Comparison of ENCODE assay signal across 18 cellular contexts in genomic region chr2:45011621-45012602, GRCh38. TPM values are rescaled to one million over a fixed set of nuclear protein-coding genes. Genes with fewer than 3 reads are reported as not detected.
DNase-seq lines count a peak whose midpoint lies in the region; ATAC-seq, FAIRE-seq and TF ChIP-seq lines count a peak whose summit lies in the region.
"Had no signal": no experiment of that assay in that cellular context is flagged by ENCODE, and none has a peak within 500 bp of the region (broad histone marks: within the 10 kb centered on the region; RNA-seq: fewer than 3 reads in every experiment).

No MANE protein-coding gene starts in this region.

- POLR2A ChIA-PET in H1 (lab: Charles Lee; ENCODE audit: partially characterized antibody): interaction anchor here (1.2 to 2.7 kb wide), 7 partner anchors 8 to 158 kb away, joined by 3 to 20 read pairs (median 6); no protein-coding TSS in a partner anchor

- peaks cover 12% of the 10 kb centered on the region for H3K23me2 ChIP-seq in H1 (ENCODE audit: low read depth, low read length)

- H3K4me3 ChIP-seq in right cardiac atrium (ENCODE audit: low read length) (no peak overlapping the region), H1 (ENCODE audit: extremely low read depth in 1 of 4, insufficient read depth in 2 of 4, low read depth in 3 of 4, low read length in 4 of 4) (no peak overlapping the region), left lung (no peak overlapping the region)

- H3K14ac ChIP-seq in H1 (ENCODE audit: insufficient read length): no peak overlapping the region

- no peak overlapping the region for H3K18ac ChIP-seq in H1 (ENCODE audit: extremely low read depth, low read length)

- H3K4me1 Mint-ChIP-seq in nephron: peaks cover 47% of the 10 kb centered on the region

- DNase-seq in cardiac septum (ENCODE audit: low spot score): peak; percentile 67
- no peak for DNase-seq in right cardiac atrium
- no peak for DNase-seq in H1 (ENCODE audit: low read depth in 1 of 2, low spot score in 2 of 2)
- DNase-seq in left lung: no peak
- no peak for DNase-seq in NAMALWA (ENCODE audit: low spot score)
- DNase-seq: activated CD8-positive, alpha-beta memory T cell treated with anti-CD3 and anti-CD28 coated beads for 24 hours; activated naive CD8-positive, alpha-beta T cell treated with anti-CD3 and anti-CD28 coated beads, Interleukin-2, amount 10 ng/mL, durations not matched to agents 7 days and 5 days; DMS79; dorsolateral prefrontal cortex; NCI-H1092 treated with DMSO at 0.1 percent for 48 hours; NCI-H526 treated with DMSO at 0.1 percent for 48 hours; Right ventricle myocardium superior had no signal

- H3K9ac ChIP-seq in H1 (replicated peaks in 1 of 4; ENCODE audit: extremely low read depth in 1 of 4, low read depth in 3 of 4, low read length in 3 of 4): no peak overlapping the region

- H3K27me3 ChIP-seq in right cardiac atrium (ENCODE audit: control insufficient read depth, insufficient read depth) (no peaks in the 10 kb centered on the region), H1 (replicated peaks in 1 of 4; ENCODE audit: control insufficient read depth in 3 of 4, extremely low read depth in 1 of 4, insufficient read depth in 3 of 4, low read length in 3 of 4) (peaks cover 51 to 73% (median 69%) of the 10 kb centered on the region in 4 experiments), left lung (peaks cover 75 to 100% of the 10 kb centered on the region in 2 donors)

- no peak overlapping the region for H4K91ac ChIP-seq in H1 (replicated peaks; ENCODE audit: insufficient read length, low read length)

- TF ChIP-seq RAD21 in H1 (IDR thresholded peaks at IDR 0.05 in 1 of 2, conservative IDR thresholded peaks at IDR 0.05 in 1 of 2; ENCODE audit: low read depth in 2 of 2, low read length in 2 of 2): no peak

- H3K79me2 ChIP-seq in H1 (ENCODE audit: control insufficient read depth in 1 of 2, insufficient read depth in 2 of 2, low read length in 2 of 2): no peaks in the 10 kb centered on the region

- H2BK20ac ChIP-seq in H1 (ENCODE audit: low read length): no peak overlapping the region

- H3K4me1 ChIP-seq in right cardiac atrium (ENCODE audit: control insufficient read depth, insufficient read depth, low read length) (peaks cover 6% of the 10 kb centered on the region), H1 (replicated peaks in 1 of 4; ENCODE audit: control insufficient read depth in 3 of 4, insufficient read depth in 4 of 4, low read length in 3 of 4) (peaks cover 0 to 27% (median 13%) of the 10 kb centered on the region in 4 experiments; a peak in 5 of 7 replicates), left lung (peaks cover 19 to 40% of the 10 kb centered on the region in 2 donors)

- H3K9me3 ChIP-seq in right cardiac atrium (ENCODE audit: control insufficient read depth, low read length): no peaks in the 10 kb centered on the region
- no peaks in the 10 kb centered on the region for H3K9me3 ChIP-seq in H1 (ENCODE audit: insufficient read depth in 2 of 2, low read depth in 1 of 2, low read length in 1 of 2)
- no peaks in the 10 kb centered on the region for H3K9me3 ChIP-seq in left lung

- H3K27ac ChIP-seq in right cardiac atrium (ENCODE audit: low read length) (no peak overlapping the region), H1 (ENCODE audit: low read depth, low read length) (no peak overlapping the region), left lung (no peak overlapping the region)
- H3K27ac ChIP-seq: dorsolateral prefrontal cortex had no signal

- TF ChIP-seq EP300 in H1 (IDR thresholded peaks at IDR 0.05; ENCODE audit: borderline replicate concordance in 1 of 2, low read depth in 2 of 2, low read length in 2 of 2): no peak

- no peak overlapping the region; the same call in 1 of the 2 replicates for H4K8ac ChIP-seq in H1 (ENCODE audit: extremely low read depth, insufficient read depth, low read length)

- peaks cover 90% of the 10 kb centered on the region for H3K27me3 Mint-ChIP-seq in nephron (ENCODE audit: low read depth)

- no peak overlapping the region for H2BK5ac ChIP-seq in H1 (ENCODE audit: low read depth, low read length)

- H3K9me3 Mint-ChIP-seq in nephron: no peaks in the 10 kb centered on the region
- H3K9me3 Mint-ChIP-seq: activated naive CD8-positive, alpha-beta T cell treated with anti-CD3 and anti-CD28 coated beads, Interleukin-2, amount 10 ng/mL, durations not matched to agents 7 days and 5 days; activated T-helper 1 cell treated with anti-CD3 and anti-CD28 coated beads, Interleukin-12 subunit alpha, Interleukin-12 subunit beta, Interleukin-2, Interleukin-4 antibody, amounts not matched to agents 30 ng/mL and 10 ng/mL and 1 ng/mL, durations not matched to agents 14 hours and 24 hours and 36 hours had no signal

- intact Hi-C loops in cardiac septum (cut with DNase I): no loop called here
- intact Hi-C loops in right cardiac atrium (cut with DNase I): no loop called here
- intact Hi-C loops in left lung (cut with DNase I): no loop called here

- H2BK15ac ChIP-seq in H1 (ENCODE audit: low read length): peak overlapping the region; percentile 81; the same call in 1 of the 2 replicates

- 45% methylated on average over 10 of the region's 10 CpGs for WGBS in right cardiac atrium
- WGBS in H1 (ENCODE audit: extremely low coverage in 1 of 2, insufficient coverage in 1 of 2, insufficient read length in 1 of 2, insufficient replicate concordance in 2 of 2, low coverage in 1 of 2, low lambda C conversion rate in 2 of 2, missing lambda C conversion rate in 1 of 2), 2 experiments: 42% methylated on average over 10 of the region's 10 CpGs; no CpG with 5 or more reads in 1 of the 2 experiments

- no peak for TF ChIP-seq CTCF in H1 (IDR thresholded peaks at IDR 0.05; ENCODE audit: control extremely low read depth in 1 of 3, insufficient read depth in 1 of 3, low read depth in 1 of 3, low read length in 3 of 3)
- TF ChIP-seq CTCF in nephron (IDR thresholded peaks at IDR 0.05; ENCODE audit: unreplicated experiment in 3 of 3): no peak
- no peak for TF ChIP-seq CTCF in left lung (IDR thresholded peaks at IDR 0.05)

- CTCF ChIA-PET in H1 (lab: Charles Lee; ENCODE audit: partially characterized antibody): interaction anchor here (0.7 to 5.5 kb wide), 9 partner anchors 7 to 482 kb away, joined by 3 to 61 read pairs (median 5); no protein-coding TSS in a partner anchor

- no peak for ATAC-seq in right cardiac atrium
- ATAC-seq in left lung: no peak
- no peak for ATAC-seq in GM21619 (IDR thresholded peaks at IDR 0.05; ENCODE audit: unreplicated experiment)
- ATAC-seq in GM18907 (IDR thresholded peaks at IDR 0.05; ENCODE audit: unreplicated experiment): no peak

- H3K4me3 Mint-ChIP-seq in nephron: peak overlapping the region; percentile 73 to 92 (median 80)
- H3K4me3 Mint-ChIP-seq: activated T-helper 1 cell treated with anti-CD3 and anti-CD28 coated beads, Interleukin-12 subunit alpha, Interleukin-12 subunit beta, Interleukin-2, Interleukin-4 antibody, amounts not matched to agents 30 ng/mL and 10 ng/mL and 1 ng/mL, durations not matched to agents 14 hours and 24 hours and 36 hours had no signal

- H3K23ac ChIP-seq in H1 (ENCODE audit: insufficient read length): no peak overlapping the region

- peaks cover 0 to 14% (median 0%) of the 10 kb centered on the region in 4 experiments; a peak in 1 of 8 replicates for H3K36me3 ChIP-seq in H1 (ENCODE audit: control insufficient read depth in 2 of 4, insufficient read depth in 4 of 4, low read length in 3 of 4)
- no peaks in the 10 kb centered on the region for H3K36me3 ChIP-seq in left lung

- TF ChIP-seq POLR2A in H1 (IDR thresholded peaks at IDR 0.05; ENCODE audit: control extremely low read depth in 1 of 2, low read depth in 2 of 2, low read length in 2 of 2): no peak

- FAIRE-seq in H1 (lab: Jason Lieb, UNC): no peak
- FAIRE-seq: H54 had no signal

- H3K36me3 Mint-ChIP-seq in nephron (ENCODE audit: low read depth): peaks cover 7% of the 10 kb centered on the region
- H3K36me3 Mint-ChIP-seq: activated naive CD8-positive, alpha-beta T cell treated with anti-CD3 and anti-CD28 coated beads, Interleukin-2, amount 10 ng/mL, durations not matched to agents 7 days and 5 days had no signal

- no peak overlapping the region for H3K56ac ChIP-seq in H1 (replicated peaks; ENCODE audit: insufficient read length, low read depth, low read length)

- no peak overlapping the region for H2BK120ac ChIP-seq in H1 (replicated peaks; ENCODE audit: low read depth, low read length)

- H3K4ac ChIP-seq in H1 (replicated peaks; ENCODE audit: insufficient read length, low read depth, low read length): no peak overlapping the region

- peak overlapping the region; percentile 43 to 63 (median 57) for H3K27ac Mint-ChIP-seq in nephron
- H3K27ac Mint-ChIP-seq: activated naive CD8-positive, alpha-beta T cell treated with anti-CD3 and anti-CD28 coated beads, Interleukin-2, amount 10 ng/mL, durations not matched to agents 7 days and 5 days; activated T-helper 1 cell treated with anti-CD3 and anti-CD28 coated beads, Interleukin-12 subunit alpha, Interleukin-12 subunit beta, Interleukin-2, Interleukin-4 antibody, amounts not matched to agents 30 ng/mL and 10 ng/mL and 1 ng/mL, durations not matched to agents 14 hours and 24 hours and 36 hours had no signal

- H4K20me1 ChIP-seq in H1 (replicated peaks in 1 of 2; ENCODE audit: control insufficient read depth in 1 of 2, insufficient read depth in 2 of 2, low read length in 2 of 2): peaks cover 6 to 19% of the 10 kb centered on the region in 2 experiments

- H2BK12ac ChIP-seq in H1 (ENCODE audit: low read depth, low read length): peak overlapping the region; percentile 19; the same call in 1 of the 2 replicates

- no peaks in the 10 kb centered on the region for H3K79me1 ChIP-seq in H1 (ENCODE audit: low read depth, low read length)

- H3K4me2 ChIP-seq in H1 (ENCODE audit: insufficient read depth in 1 of 2, low read depth in 2 of 2, low read length in 2 of 2): no peak overlapping the region; a peak in 1 of 4 replicates

- no peak overlapping the region for H4K5ac ChIP-seq in H1 (ENCODE audit: insufficient read length, low read depth, low read length)

- H2AK5ac ChIP-seq in H1 (ENCODE audit: low read depth, low read length): no peak overlapping the region

- no peak overlapping the region for H2AFZ ChIP-seq in H1 (ENCODE audit: low read length)

TF ChIP-seq in H1, 55 proteins besides CTCF, POLR2A, EP300 and RAD21 (continues in another document):
- 0 out of 2 replicates have a peak, but pooled peaks have one; percentile 8 for TF ChIP-seq CBX8 (IDR thresholded peaks at IDR 0.05; ENCODE audit: borderline replicate concordance, low read depth, low read length)

RNA-seq across cellular contexts. Expression of gene SIX2, which starts 2.7 kb away (rescaled TPM):
- 0.89 TPM for total RNA-seq in cardiac septum
- under 1 TPM; 0.31 to 0.65 (median 0.48) TPM for total RNA-seq in right cardiac atrium
- polyA plus RNA-seq in right cardiac atrium: 0.77 TPM
- 0.84 and 1.0 TPM in 2 replicates for total RNA-seq in H1 (2021; fragmentation: NEBNext Ultra II Directional; extraction: Animal tissue kit (Norgen Biotek cat#: 25700))
- 0.47 and 0.77 TPM in 2 replicates for polyA plus RNA-seq in H1 (2011; rRNA removed)
- polyA plus RNA-seq in H1 (2011; cell fraction: cytosol; rRNA removed): 0.87 TPM
- polyA plus RNA-seq in H1 (2011; cell fraction: nucleus; rRNA removed): 0.23 TPM
- 0.19 to 0.31 TPM (median 0.27 TPM) in 4 replicates for polyA plus RNA-seq in H1 (2012, experiment 1 of 2)
- 0.50 TPM for polyA plus RNA-seq in H1 (2012, experiment 2 of 2)
- polyA plus RNA-seq in H1 (2013, experiment 1 of 2): 0.51 TPM
- 0.59 TPM for polyA plus RNA-seq in H1 (2013, experiment 2 of 2)
- polyA minus RNA-seq in H1 (2011; rRNA and poly(A)+ RNA removed): 0.15 and 0.32 TPM in 2 replicates
- polyA minus RNA-seq in H1 (2011; cell fraction: cytosol; rRNA and poly(A)+ RNA removed): 0.66 TPM
- polyA minus RNA-seq in H1 (2011; cell fraction: nucleus; rRNA and poly(A)+ RNA removed): 1.8 TPM
- total RNA-seq in left lung: under 1 TPM; 0.26 to 0.29 TPM
- total RNA-seq: activated naive CD8-positive, alpha-beta T cell treated with anti-CD3 and anti-CD28 coated beads, Interleukin-2, amount 10 ng/mL, durations not matched to agents 7 days and 5 days; activated T-helper 1 cell treated with anti-CD3 and anti-CD28 coated beads, Interleukin-12 subunit alpha, Interleukin-12 subunit beta, Interleukin-2, Interleukin-4 antibody, amounts not matched to agents 30 ng/mL and 10 ng/mL and 1 ng/mL, durations not matched to agents 14 hours and 24 hours and 36 hours; T-helper 1 cell treated with Interleukin-12 subunit alpha and Interleukin-12 subunit beta and Interleukin-4 antibody, amounts not matched to agents 30 ng/mL and 1 ng/mL, for 36 hours had no signal
